Comparison of ENCODE assay signal across 8 cellular contexts in the genomic region with DNA sequence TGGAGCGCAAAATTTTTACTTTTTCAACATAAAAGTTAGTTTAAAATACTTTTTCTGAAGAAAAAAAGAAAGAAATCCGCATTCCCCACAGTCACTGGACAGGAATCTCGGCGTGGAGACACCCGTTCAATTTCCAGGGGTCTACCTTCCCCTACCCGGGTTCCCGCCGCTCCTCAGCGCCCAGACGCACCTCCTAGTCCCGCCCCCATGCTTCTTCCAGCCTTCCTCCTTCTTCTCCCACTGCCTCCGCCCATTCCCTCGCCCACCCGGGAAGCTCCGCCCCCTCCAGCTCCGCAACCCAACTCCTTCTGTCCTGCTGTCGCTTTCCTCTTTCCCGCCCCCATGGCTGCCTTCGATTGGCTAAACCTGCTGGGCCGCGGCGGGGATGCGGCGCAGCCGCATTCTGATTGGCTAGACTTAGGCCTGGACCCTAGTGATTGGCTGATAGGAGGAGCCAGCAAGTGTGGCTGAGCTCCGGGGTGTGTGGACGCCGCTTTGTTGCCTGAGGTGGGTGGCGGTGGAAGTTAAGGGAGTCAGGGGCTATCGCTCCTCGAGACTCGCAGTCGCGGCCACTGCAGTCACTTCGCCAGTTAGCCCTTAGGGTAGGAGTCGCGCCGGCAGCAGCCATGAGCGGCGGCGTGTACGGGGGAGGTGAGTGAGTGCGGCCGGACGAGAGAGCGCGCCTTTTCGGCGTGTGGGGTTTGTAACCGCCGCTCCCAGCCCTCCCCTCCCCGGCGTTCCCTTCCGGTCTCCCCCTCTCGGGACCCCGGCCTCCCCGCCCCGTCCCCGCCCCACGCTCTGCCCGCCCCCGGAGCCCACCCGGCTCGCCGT. TPM values are rescaled to one million over a fixed set of nuclear protein-coding genes. Genes with fewer than 3 reads are reported as not detected.
DNase-seq lines count a peak whose midpoint lies in the region; ATAC-seq and TF ChIP-seq lines count a peak whose summit lies in the region.

A gene (plus strand): TSS at position 460 of the 831 bp plus-strand sequence. CDS start 167 bp downstream, at position 627.

- H3F3A ChIP-seq in DOHH2 (ENCODE audit: control insufficient read depth, insufficient read depth) (peaks cover 3% of the 10 kb centered on the region; the same call in 1 of the 2 replicates), GM23338 (replicated peaks; ENCODE audit: low read depth) (no peaks in the 10 kb centered on the region)

- H3K36me3 ChIP-seq in DOHH2 (ENCODE audit: control insufficient read depth, low read length) (peaks cover 8% of the 10 kb centered on the region), GM23338 (ENCODE audit: insufficient read depth) (no peaks in the 10 kb centered on the region)

- H3K4me1 ChIP-seq in DOHH2 (ENCODE audit: control insufficient read depth, low read length) (peaks cover 29% of the 10 kb centered on the region), GM23338 (ENCODE audit: insufficient read depth) (no peaks in the 10 kb centered on the region)

- H3K4me3 Mint-ChIP-seq in GM23338: peak within 1 kb of the TSS; percentile 99
- H3K4me3 Mint-ChIP-seq in naive B cell: peak within 1 kb of the TSS; percentile 87 to 99 (median 98)
- H3K4me3 Mint-ChIP-seq in stimulated activated memory B cell treated with anti-CD40 and anti-IgM and Interleukin-4, amounts not matched to agents 10 μg/mL and 1 μg/mL and 100 μg/mL, for 72 hours: peak within 1 kb of the TSS; percentile 86

- peak within 1 kb of the TSS; percentile 34; the same call in 1 of the 2 replicates for H2AFZ ChIP-seq in GM23338

- peak; percentile 100 for DNase-seq in GM23338 (ENCODE audit: low spot score)
- peak; percentile 99 for DNase-seq in LHCN-M2 (ENCODE audit: low read depth)
- peak; percentile 100 for DNase-seq in RPMI8226
- DNase-seq in activated T-helper 1 cell treated with anti-CD3 and anti-CD28 coated beads, Interleukin-2, amount 50 U/mL, for 16 hours (ENCODE audit: low read depth in 1 of 2, low spot score in 1 of 2): peak; percentile 94 to 98
- peak; percentile 99 for DNase-seq in fibroblast of gingiva (ENCODE audit: low read depth)
- DNase-seq in naive B cell: peak; percentile 97

- H3K27me3 ChIP-seq in DOHH2 (ENCODE audit: control insufficient read depth, low read length) (no peaks in the 10 kb centered on the region), GM23338 (ENCODE audit: insufficient read depth) (no peaks in the 10 kb centered on the region)

- H3K27ac Mint-ChIP-seq in GM23338: peak within 1 kb of the TSS; percentile 99
- H3K27ac Mint-ChIP-seq in naive B cell: peak within 1 kb of the TSS; percentile 86 to 98 (median 94)
- peak within 1 kb of the TSS; percentile 81 for H3K27ac Mint-ChIP-seq in stimulated activated memory B cell treated with anti-CD40 and anti-IgM and Interleukin-4, amounts not matched to agents 10 μg/mL and 1 μg/mL and 100 μg/mL, for 72 hours

- H4K20me1 ChIP-seq in DOHH2 (ENCODE audit: control insufficient read depth, insufficient read depth, low read depth, low read length): peaks cover 11% of the 10 kb centered on the region; the same call in 1 of the 2 replicates
- H4K20me1 ChIP-seq in GM23338 (replicated peaks; ENCODE audit: insufficient read depth): peaks cover 40% of the 10 kb centered on the region

- H3K4me2 ChIP-seq in DOHH2 (ENCODE audit: low read length) (peak within 1 kb of the TSS; percentile 76), GM23338 (peak within 1 kb of the TSS; percentile 89)

- H3K79me2 ChIP-seq in DOHH2 (ENCODE audit: control insufficient read depth, low read length): peaks cover 46% of the 10 kb centered on the region
- peaks cover 42% of the 10 kb centered on the region for H3K79me2 ChIP-seq in GM23338 (replicated peaks; ENCODE audit: insufficient read depth)

- H3K9me2 ChIP-seq in DOHH2 (replicated peaks; ENCODE audit: control insufficient read depth, low read length): no peaks in the 10 kb centered on the region
- no peaks in the 10 kb centered on the region for H3K9me2 ChIP-seq in GM23338 (ENCODE audit: insufficient read depth)

- H3K9me3 ChIP-seq in DOHH2 (ENCODE audit: control insufficient read depth, insufficient read depth, low read length): no peaks in the 10 kb centered on the region

- H3K27ac ChIP-seq in DOHH2 (ENCODE audit: low read depth, low read length) (peak within 1 kb of the TSS; percentile 82), GM23338 (ENCODE audit: low read depth) (no peak within 1 kb of the TSS; the same call in 1 of the 2 replicates)

- peak; percentile 94 for ATAC-seq in GM23338
- ATAC-seq in naive B cell (ENCODE audit: low read depth in 2 of 2): peak; percentile 90 to 92
- ATAC-seq in stimulated activated memory B cell treated with anti-CD40 and anti-IgM and Interleukin-4, amounts not matched to agents 10 μg/mL and 1 μg/mL and 100 μg/mL, for 72 hours: peak; percentile 99

- H3K4me1 Mint-ChIP-seq in GM23338 (peaks cover 5% of the 10 kb centered on the region; the same call in 1 of the 3 replicates), naive B cell (peaks cover 21 to 29% (median 24%) of the 10 kb centered on the region in 3 donors)
- peaks cover 28% of the 10 kb centered on the region for H3K4me1 Mint-ChIP-seq in stimulated activated memory B cell treated with anti-CD40 and anti-IgM and Interleukin-4, amounts not matched to agents 10 μg/mL and 1 μg/mL and 100 μg/mL, for 72 hours

- H3K36me3 Mint-ChIP-seq in GM23338 (ENCODE audit: low read depth) (no peaks in the 10 kb centered on the region), naive B cell (no peaks in the 10 kb centered on the region)
- H3K36me3 Mint-ChIP-seq in stimulated activated memory B cell treated with anti-CD40 and anti-IgM and Interleukin-4, amounts not matched to agents 10 μg/mL and 1 μg/mL and 100 μg/mL, for 72 hours: no peaks in the 10 kb centered on the region

- peaks cover 13% of the 10 kb centered on the region for H3K27me3 Mint-ChIP-seq in GM23338 (ENCODE audit: insufficient read depth, low read depth, poor library complexity)
- H3K27me3 Mint-ChIP-seq in naive B cell: no peaks in the 10 kb centered on the region
- H3K27me3 Mint-ChIP-seq in stimulated activated memory B cell treated with anti-CD40 and anti-IgM and Interleukin-4, amounts not matched to agents 10 μg/mL and 1 μg/mL and 100 μg/mL, for 72 hours: no peaks in the 10 kb centered on the region

- H3K4me3 ChIP-seq in DOHH2 (ENCODE audit: low read length) (peak within 1 kb of the TSS; percentile 98), GM23338 (peak within 1 kb of the TSS; percentile 87)

- H3K9me3 Mint-ChIP-seq in GM23338: no peaks in the 10 kb centered on the region
- H3K9me3 Mint-ChIP-seq in naive B cell: no peaks in the 10 kb centered on the region
- no peaks in the 10 kb centered on the region for H3K9me3 Mint-ChIP-seq in stimulated activated memory B cell treated with anti-CD40 and anti-IgM and Interleukin-4, amounts not matched to agents 10 μg/mL and 1 μg/mL and 100 μg/mL, for 72 hours

- TF ChIP-seq CTCF in DOHH2 (IDR thresholded peaks at IDR 0.05; ENCODE audit: low read depth, low read length, poor library complexity, severe bottlenecking) (no peak), GM23338 (conservative IDR thresholded peaks at IDR 0.05; ENCODE audit: low read depth in 2 of 2) (no peak)

TF ChIP-seq in GM23338, 12 proteins besides CTCF, POLR2A, EP300 and RAD21 (continues in another document):
- TF ChIP-seq, protein P1, sequence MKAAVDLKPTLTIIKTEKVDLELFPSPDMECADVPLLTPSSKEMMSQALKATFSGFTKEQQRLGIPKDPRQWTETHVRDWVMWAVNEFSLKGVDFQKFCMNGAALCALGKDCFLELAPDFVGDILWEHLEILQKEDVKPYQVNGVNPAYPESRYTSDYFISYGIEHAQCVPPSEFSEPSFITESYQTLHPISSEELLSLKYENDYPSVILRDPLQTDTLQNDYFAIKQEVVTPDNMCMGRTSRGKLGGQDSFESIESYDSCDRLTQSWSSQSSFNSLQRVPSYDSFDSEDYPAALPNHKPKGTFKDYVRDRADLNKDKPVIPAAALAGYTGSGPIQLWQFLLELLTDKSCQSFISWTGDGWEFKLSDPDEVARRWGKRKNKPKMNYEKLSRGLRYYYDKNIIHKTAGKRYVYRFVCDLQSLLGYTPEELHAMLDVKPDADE (IDR thresholded peaks at IDR 0.05): peak; percentile 69
- TF ChIP-seq, protein P2, sequence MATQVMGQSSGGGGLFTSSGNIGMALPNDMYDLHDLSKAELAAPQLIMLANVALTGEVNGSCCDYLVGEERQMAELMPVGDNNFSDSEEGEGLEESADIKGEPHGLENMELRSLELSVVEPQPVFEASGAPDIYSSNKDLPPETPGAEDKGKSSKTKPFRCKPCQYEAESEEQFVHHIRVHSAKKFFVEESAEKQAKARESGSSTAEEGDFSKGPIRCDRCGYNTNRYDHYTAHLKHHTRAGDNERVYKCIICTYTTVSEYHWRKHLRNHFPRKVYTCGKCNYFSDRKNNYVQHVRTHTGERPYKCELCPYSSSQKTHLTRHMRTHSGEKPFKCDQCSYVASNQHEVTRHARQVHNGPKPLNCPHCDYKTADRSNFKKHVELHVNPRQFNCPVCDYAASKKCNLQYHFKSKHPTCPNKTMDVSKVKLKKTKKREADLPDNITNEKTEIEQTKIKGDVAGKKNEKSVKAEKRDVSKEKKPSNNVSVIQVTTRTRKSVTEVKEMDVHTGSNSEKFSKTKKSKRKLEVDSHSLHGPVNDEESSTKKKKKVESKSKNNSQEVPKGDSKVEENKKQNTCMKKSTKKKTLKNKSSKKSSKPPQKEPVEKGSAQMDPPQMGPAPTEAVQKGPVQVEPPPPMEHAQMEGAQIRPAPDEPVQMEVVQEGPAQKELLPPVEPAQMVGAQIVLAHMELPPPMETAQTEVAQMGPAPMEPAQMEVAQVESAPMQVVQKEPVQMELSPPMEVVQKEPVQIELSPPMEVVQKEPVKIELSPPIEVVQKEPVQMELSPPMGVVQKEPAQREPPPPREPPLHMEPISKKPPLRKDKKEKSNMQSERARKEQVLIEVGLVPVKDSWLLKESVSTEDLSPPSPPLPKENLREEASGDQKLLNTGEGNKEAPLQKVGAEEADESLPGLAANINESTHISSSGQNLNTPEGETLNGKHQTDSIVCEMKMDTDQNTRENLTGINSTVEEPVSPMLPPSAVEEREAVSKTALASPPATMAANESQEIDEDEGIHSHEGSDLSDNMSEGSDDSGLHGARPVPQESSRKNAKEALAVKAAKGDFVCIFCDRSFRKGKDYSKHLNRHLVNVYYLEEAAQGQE (IDR thresholded peaks at IDR 0.05; ENCODE audit: unreplicated experiment): no peak
- TF ChIP-seq CREB1 (CRISPR knock-in tag; IDR thresholded peaks at IDR 0.05; ENCODE audit: low read depth): peak; percentile 58
- TF ChIP-seq POLR2AphosphoS5 (IDR thresholded peaks at IDR 0.05; ENCODE audit: low read depth): peak; percentile 97
- TF ChIP-seq EZH2 (IDR thresholded peaks at IDR 0.05; ENCODE audit: low read depth, unreplicated experiment): no peak
- no peak for TF ChIP-seq STAT1 (IDR thresholded peaks at IDR 0.05; ENCODE audit: unreplicated experiment)
- TF ChIP-seq JUNB (IDR thresholded peaks at IDR 0.05; ENCODE audit: unreplicated experiment): no peak
- no peak for TF ChIP-seq EZH2phosphoT487 (IDR thresholded peaks at IDR 0.05; ENCODE audit: unreplicated experiment)
- TF ChIP-seq ZNF331 (CRISPR knock-in tag; IDR thresholded peaks at IDR 0.05; ENCODE audit: low read depth): no peak

RNA-seq across cellular contexts. Expression of the gene that starts here (rescaled TPM):
- 117 and 205 TPM in 2 replicates for total RNA-seq in GM23338 (2014; rRNA removed; shearing (Covaris generic))
- polyA plus RNA-seq in GM23338 (2016; fragmentation: Nextera tagmentation; extraction: Ambion mirVana) (125 and 152 TPM in 2 replicates), naive B cell (ENCODE audit: low read depth in 6 of 6) (10 to 100 TPM; 26.9 to 48.6 (median 31.8) TPM)
- 171 and 199 TPM in 2 replicates for total RNA-seq in LHCN-M2 (2014; rRNA removed)
- polyA plus RNA-seq in LHCN-M2 (2012): 58.4 TPM
